In genomic region chr3:17741621-17742091, GRCh38 we compare ENCODE assay signal across 8 cellular contexts. TPM values are rescaled to one million over a fixed set of nuclear protein-coding genes. Genes with fewer than 3 reads are reported as not detected.
DNase-seq lines count a peak whose midpoint lies in the region; ATAC-seq lines count a peak whose summit lies in the region.

No MANE protein-coding gene starts in this region.

- H3K36me3 Mint-ChIP-seq in activated CD4-positive, alpha-beta memory T cell treated with anti-CD3 and anti-CD28 coated beads for 36 hours = peaks cover 6% of the 10 kb centered on the region

- POLR2A ChIA-PET in activated CD4-positive, alpha-beta memory T cell treated with anti-CD3 and anti-CD28 coated beads for 36 hours (lab: Charles Lee) = interaction anchor here (1.2 to 1.4 kb wide), 2 partner anchors 7 to 10 kb away, joined by 3 to 6 read pairs; no protein-coding TSS in a partner anchor

- H3K9me3 Mint-ChIP-seq in activated CD4-positive, alpha-beta memory T cell treated with anti-CD3 and anti-CD28 coated beads for 36 hours = no peaks in the 10 kb centered on the region

- DNase-seq in AML-193 (lab: John Stamatoyannopoulos, UW) = peak; percentile 50 to 58
- peak; percentile 38 for DNase-seq in HS-5 (ENCODE audit: low read depth)
- DNase-seq in activated CD4-positive, alpha-beta memory T cell treated with anti-CD3 and anti-CD28 coated beads for 36 hours = no peak
- peak; percentile 60 for DNase-seq in iPS DF 19.7 (ENCODE audit: low read depth, low spot score)
- DNase-seq in smooth muscle cell of the brain vasculature (ENCODE audit: low read depth, low spot score) = peak; percentile 66
- DNase-seq in NCI-H2081 treated with DMSO at 0.1 percent for 48 hours (lab: John Stamatoyannopoulos, UW) = no peak

- peak overlapping the region; percentile 94 for H3K4me3 Mint-ChIP-seq in activated CD4-positive, alpha-beta memory T cell treated with anti-CD3 and anti-CD28 coated beads for 36 hours

- no peaks in the 10 kb centered on the region for H3K27me3 Mint-ChIP-seq in activated CD4-positive, alpha-beta memory T cell treated with anti-CD3 and anti-CD28 coated beads for 36 hours

- H3K27ac Mint-ChIP-seq in activated CD4-positive, alpha-beta memory T cell treated with anti-CD3 and anti-CD28 coated beads for 36 hours = peak overlapping the region; percentile 97

- intact Hi-C loops in activated CD4-positive, alpha-beta memory T cell treated with anti-CD3 and anti-CD28 coated beads for 36 hours (cut with micrococcal nuclease) = loop anchor here (1.0 to 10.0 kb wide), 8 partner anchors 33 to 1229 kb away; partner anchors contain the start of genes PLCL2 and RFTN1

- peaks cover 39% of the 10 kb centered on the region for H3K4me1 Mint-ChIP-seq in activated CD4-positive, alpha-beta memory T cell treated with anti-CD3 and anti-CD28 coated beads for 36 hours (ENCODE audit: low read depth)

- CTCF ChIA-PET in activated CD4-positive, alpha-beta memory T cell treated with anti-CD3 and anti-CD28 coated beads for 36 hours (lab: Charles Lee) = interaction anchor here (1.1 to 3.0 kb wide), 3 partner anchors 97 to 858 kb away, joined by 3 to 14 read pairs (median 4); no protein-coding TSS in a partner anchor

- no peak for ATAC-seq in HG02981 (IDR thresholded peaks at IDR 0.05; ENCODE audit: unreplicated experiment)
- ATAC-seq in esophagus mucosa = no peak

RNA-seq across cellular contexts. Expression of gene TBC1D5, which starts 0.8 kb away (rescaled TPM):
- total RNA-seq in activated CD4-positive, alpha-beta memory T cell treated with anti-CD3 and anti-CD28 coated beads for 36 hours = 10 to 100 TPM; 49.2 to 53.7 TPM
- total RNA-seq in esophagus mucosa = 27.6 TPM

Comparison
In these comparisons a context has a peak if more than half of its experiments do, and no peak if none do; other contexts are left out.
1. DNase-seq: peak in AML-193 (2 of 2), HS-5 (single experiment), iPS DF 19.7 (single experiment) and smooth muscle cell of the brain vasculature (single experiment); none in activated CD4-positive, alpha-beta memory T cell treated with anti-CD3 and anti-CD28 coated beads for 36 hours (single experiment) and NCI-H2081 treated with DMSO at 0.1 percent for 48 hours (single experiment).